ENCODE assay signal across 1 cellular context in the genomic region with DNA sequence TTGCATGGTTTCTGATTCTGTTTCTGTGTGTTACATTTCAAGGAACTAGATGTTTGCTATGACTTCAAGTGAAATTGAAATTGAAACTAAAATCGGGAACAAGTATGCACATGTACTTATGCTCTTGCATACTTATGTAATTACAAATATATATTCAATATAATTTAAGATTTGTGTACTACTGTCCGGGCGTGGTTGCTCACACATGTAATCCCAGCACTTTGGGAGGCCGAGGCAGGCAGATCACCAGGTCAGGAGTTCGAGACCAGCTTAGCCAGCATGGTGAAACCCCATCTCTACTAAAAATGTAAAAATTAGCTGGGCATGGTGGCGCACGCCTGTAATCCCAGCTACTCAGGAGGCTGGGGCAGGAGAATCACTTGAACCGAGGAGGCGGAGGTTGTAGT.
A peak's percentile ranks its signal among the peaks of the same experiment; 100 is the strongest.
TF ChIP-seq lines count a peak whose summit lies in the region.

No MANE protein-coding gene starts in this region.

TF ChIP-seq in GM12878, 131 proteins besides CTCF, POLR2A, EP300 and RAD21:
- TF ChIP-seq ZNF217 (IDR thresholded peaks at IDR 0.05) = peak; percentile 74
- TF ChIP-seq, protein P1, sequence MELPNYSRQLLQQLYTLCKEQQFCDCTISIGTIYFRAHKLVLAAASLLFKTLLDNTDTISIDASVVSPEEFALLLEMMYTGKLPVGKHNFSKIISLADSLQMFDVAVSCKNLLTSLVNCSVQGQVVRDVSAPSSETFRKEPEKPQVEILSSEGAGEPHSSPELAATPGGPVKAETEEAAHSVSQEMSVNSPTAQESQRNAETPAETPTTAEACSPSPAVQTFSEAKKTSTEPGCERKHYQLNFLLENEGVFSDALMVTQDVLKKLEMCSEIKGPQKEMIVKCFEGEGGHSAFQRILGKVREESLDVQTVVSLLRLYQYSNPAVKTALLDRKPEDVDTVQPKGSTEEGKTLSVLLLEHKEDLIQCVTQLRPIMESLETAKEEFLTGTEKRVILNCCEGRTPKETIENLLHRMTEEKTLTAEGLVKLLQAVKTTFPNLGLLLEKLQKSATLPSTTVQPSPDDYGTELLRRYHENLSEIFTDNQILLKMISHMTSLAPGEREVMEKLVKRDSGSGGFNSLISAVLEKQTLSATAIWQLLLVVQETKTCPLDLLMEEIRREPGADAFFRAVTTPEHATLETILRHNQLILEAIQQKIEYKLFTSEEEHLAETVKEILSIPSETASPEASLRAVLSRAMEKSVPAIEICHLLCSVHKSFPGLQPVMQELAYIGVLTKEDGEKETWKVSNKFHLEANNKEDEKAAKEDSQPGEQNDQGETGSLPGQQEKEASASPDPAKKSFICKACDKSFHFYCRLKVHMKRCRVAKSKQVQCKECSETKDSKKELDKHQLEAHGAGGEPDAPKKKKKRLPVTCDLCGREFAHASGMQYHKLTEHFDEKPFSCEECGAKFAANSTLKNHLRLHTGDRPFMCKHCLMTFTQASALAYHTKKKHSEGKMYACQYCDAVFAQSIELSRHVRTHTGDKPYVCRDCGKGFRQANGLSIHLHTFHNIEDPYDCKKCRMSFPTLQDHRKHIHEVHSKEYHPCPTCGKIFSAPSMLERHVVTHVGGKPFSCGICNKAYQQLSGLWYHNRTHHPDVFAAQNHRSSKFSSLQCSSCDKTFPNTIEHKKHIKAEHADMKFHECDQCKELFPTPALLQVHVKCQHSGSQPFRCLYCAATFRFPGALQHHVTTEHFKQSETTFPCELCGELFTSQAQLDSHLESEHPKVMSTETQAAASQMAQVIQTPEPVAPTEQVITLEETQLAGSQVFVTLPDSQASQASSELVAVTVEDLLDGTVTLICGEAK (IDR thresholded peaks at IDR 0.05; ENCODE audit: borderline replicate concordance) = peak; percentile 56; the same call in 1 of the 2 replicates
- TF ChIP-seq, protein P2, sequence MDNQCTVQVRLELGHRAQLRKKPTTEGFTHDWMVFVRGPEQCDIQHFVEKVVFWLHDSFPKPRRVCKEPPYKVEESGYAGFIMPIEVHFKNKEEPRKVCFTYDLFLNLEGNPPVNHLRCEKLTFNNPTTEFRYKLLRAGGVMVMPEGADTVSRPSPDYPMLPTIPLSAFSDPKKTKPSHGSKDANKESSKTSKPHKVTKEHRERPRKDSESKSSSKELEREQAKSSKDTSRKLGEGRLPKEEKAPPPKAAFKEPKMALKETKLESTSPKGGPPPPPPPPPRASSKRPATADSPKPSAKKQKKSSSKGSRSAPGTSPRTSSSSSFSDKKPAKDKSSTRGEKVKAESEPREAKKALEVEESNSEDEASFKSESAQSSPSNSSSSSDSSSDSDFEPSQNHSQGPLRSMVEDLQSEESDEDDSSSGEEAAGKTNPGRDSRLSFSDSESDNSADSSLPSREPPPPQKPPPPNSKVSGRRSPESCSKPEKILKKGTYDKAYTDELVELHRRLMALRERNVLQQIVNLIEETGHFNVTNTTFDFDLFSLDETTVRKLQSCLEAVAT (IDR thresholded peaks at IDR 0.05) = peak; percentile 91
- peak; percentile 45; the same call in 1 of the 2 replicates for TF ChIP-seq NBN (IDR thresholded peaks at IDR 0.05)
- TF ChIP-seq MTA2 (IDR thresholded peaks at IDR 0.05; ENCODE audit: low read depth) = 0 out of 2 replicates have a peak, but pooled peaks have one; percentile 43
- TF ChIP-seq ATF7 (IDR thresholded peaks at IDR 0.05; ENCODE audit: low read depth) = peak; percentile 48; the same call in 1 of the 2 replicates
- peak in 1 of 2 experiments; percentile 51; a peak in 1 of 4 replicates for TF ChIP-seq IKZF2 (IDR thresholded peaks at IDR 0.05)
- TF ChIP-seq JUNB (IDR thresholded peaks at IDR 0.05) = peak; percentile 84
- TF ChIP-seq IRF4 (IDR thresholded peaks at IDR 0.05; ENCODE audit: low read depth, low read length) = 0 out of 2 replicates have a peak, but pooled peaks have one; percentile 24
- TF ChIP-seq BHLHE40 (IDR thresholded peaks at IDR 0.05; ENCODE audit: borderline replicate concordance in 1 of 2, low read depth in 2 of 2, low read length in 1 of 2) = peak in 1 of 2 experiments; percentile 11; a peak in 1 of 4 replicates
- peak; percentile 66 for TF ChIP-seq RUNX3 (IDR thresholded peaks at IDR 0.05; ENCODE audit: low read length)
- TF ChIP-seq NFIC (IDR thresholded peaks at IDR 0.05; ENCODE audit: low read depth, low read length) = peak; percentile 56; the same call in 1 of the 2 replicates
- peak; percentile 41; the same call in 1 of the 2 replicates for TF ChIP-seq FOXM1 (IDR thresholded peaks at IDR 0.05; ENCODE audit: low read depth, low read length)
- TF ChIP-seq, protein P3, sequence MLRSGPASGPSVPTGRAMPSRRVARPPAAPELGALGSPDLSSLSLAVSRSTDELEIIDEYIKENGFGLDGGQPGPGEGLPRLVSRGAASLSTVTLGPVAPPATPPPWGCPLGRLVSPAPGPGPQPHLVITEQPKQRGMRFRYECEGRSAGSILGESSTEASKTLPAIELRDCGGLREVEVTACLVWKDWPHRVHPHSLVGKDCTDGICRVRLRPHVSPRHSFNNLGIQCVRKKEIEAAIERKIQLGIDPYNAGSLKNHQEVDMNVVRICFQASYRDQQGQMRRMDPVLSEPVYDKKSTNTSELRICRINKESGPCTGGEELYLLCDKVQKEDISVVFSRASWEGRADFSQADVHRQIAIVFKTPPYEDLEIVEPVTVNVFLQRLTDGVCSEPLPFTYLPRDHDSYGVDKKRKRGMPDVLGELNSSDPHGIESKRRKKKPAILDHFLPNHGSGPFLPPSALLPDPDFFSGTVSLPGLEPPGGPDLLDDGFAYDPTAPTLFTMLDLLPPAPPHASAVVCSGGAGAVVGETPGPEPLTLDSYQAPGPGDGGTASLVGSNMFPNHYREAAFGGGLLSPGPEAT (IDR thresholded peaks at IDR 0.05; ENCODE audit: low read depth) = peak; percentile 49; the same call in 1 of the 2 replicates
- TF ChIP-seq, protein P4, sequence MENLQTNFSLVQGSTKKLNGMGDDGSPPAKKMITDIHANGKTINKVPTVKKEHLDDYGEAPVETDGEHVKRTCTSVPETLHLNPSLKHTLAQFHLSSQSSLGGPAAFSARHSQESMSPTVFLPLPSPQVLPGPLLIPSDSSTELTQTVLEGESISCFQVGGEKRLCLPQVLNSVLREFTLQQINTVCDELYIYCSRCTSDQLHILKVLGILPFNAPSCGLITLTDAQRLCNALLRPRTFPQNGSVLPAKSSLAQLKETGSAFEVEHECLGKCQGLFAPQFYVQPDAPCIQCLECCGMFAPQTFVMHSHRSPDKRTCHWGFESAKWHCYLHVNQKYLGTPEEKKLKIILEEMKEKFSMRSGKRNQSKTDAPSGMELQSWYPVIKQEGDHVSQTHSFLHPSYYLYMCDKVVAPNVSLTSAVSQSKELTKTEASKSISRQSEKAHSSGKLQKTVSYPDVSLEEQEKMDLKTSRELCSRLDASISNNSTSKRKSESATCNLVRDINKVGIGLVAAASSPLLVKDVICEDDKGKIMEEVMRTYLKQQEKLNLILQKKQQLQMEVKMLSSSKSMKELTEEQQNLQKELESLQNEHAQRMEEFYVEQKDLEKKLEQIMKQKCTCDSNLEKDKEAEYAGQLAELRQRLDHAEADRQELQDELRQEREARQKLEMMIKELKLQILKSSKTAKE (IDR thresholded peaks at IDR 0.05; ENCODE audit: low read depth, poor library complexity, severe bottlenecking) = peak; percentile 64
